In the genomic region with DNA sequence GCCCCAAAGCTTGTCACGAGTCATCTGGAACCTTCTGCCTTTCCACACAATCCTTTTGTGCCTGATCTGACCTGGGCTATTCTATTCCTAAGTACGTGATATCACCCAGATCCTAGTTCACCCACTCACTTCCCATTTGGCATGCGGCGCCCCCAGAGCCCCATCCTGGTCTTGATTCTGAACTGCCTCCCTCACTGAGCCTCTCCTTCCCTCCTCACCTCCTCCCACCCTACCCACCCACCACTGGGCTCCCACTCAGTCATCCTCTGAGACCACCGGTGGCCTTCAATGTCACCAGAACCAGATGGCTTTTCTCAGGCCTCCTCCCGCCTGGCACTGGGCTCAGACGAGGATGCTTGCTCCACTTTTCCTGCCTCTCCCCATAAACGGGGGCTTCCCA, we compare ENCODE assay signal across 1 cellular context.
TF ChIP-seq lines count a peak whose summit lies in the region.

No MANE protein-coding gene starts in this region.

TF ChIP-seq in WTC11, 78 proteins besides CTCF, POLR2A, EP300 and RAD21:
- TF ChIP-seq, protein P1, sequence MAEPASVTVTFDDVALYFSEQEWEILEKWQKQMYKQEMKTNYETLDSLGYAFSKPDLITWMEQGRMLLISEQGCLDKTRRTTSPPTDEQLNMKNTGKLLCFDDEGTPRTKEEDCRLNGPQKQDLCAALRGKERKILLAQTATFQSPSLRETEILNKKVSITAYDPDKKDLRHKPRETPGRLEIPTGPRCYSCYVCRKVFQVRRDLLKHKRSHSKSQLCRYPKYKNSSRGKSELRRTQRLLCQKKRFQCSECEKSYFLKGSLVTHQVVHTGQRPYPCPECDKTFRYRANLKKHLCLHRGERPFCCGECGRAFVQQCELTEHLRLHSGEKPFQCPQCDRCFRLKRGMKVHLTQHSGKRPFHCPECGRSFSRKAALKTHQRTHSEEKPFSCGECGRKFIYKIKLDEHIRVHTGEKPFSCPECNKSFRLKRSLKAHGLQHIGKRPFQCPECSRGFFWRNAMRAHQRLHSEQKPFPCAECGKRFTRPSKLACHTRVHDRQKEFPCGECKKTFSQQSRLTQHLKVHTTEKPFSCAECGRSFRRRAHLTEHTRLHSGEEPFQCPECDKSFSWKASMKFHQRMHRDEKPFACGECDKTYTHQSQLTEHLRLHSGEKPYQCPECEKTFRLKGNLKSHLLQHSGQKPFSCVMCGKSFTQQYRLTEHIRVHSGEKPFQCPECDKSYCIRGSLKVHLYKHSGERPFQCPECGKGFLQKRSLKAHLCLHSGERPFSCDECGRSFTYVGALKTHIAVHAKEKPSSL (CRISPR knock-in tag; conservative IDR thresholded peaks at IDR 0.05), result no peak
- TF ChIP-seq ETV6 (CRISPR knock-in tag; IDR thresholded peaks at IDR 0.05), result no peak
